In the genomic region with DNA sequence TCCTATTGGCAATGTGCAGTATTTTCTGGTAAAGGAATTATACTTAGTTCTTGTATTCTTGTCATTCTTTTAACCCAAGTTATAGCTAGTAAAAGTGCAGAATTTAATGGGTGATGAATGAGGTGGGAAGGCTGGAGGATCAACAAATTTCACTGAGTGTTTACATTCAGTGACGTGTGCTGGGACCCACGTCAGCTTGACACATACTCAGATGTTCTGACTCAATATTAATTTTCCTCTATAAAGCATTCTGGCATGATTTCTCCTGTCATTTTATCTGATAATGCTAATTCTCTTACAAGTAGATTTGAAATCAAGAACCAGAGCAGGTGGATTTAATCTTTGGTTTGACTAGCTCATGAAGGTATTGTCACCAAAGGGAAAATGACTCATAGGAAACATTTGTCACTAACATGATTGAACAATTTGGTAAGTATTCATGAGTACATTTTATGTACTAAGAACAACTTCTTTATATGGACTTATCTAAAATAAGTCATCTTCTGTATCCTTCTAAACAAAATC, we compare ENCODE assay signal across 21 cellular contexts.
"Had no signal": no experiment of that assay in that cellular context is flagged by ENCODE, and none has a peak within 500 bp of the region (broad histone marks: within the 10 kb centered on the region; RNA-seq: fewer than 3 reads in every experiment).

No MANE protein-coding gene starts in this region.

- H3K4me1 ChIP-seq: breast epithelium, Peyer's patch had no signal

- H3K4me3 ChIP-seq: breast epithelium, Peyer's patch had no signal

- H3K36me3 ChIP-seq: breast epithelium, Peyer's patch had no signal

- H3K9me3 ChIP-seq: breast epithelium, Peyer's patch had no signal

- H3K27me3 ChIP-seq: breast epithelium, Peyer's patch had no signal

- H3K27ac ChIP-seq: breast epithelium, Peyer's patch had no signal

- DNase-seq: activated CD4-positive, alpha-beta T cell treated with anti-CD3 and anti-CD28 coated beads, Interleukin-2, amount 10 ng/mL, durations not matched to agents 24 days and 14 days; activated CD4-positive, alpha-beta T cell treated with anti-CD3 and anti-CD28 coated beads, Interleukin-2, amount 50 U/mL, for 48 hours; activated CD4-positive, CD25-positive, alpha-beta regulatory T cell treated with anti-CD3 and anti-CD28 coated beads, Interleukin-2, amount 50 U/mL, for 72 hours; activated CD8-positive, alpha-beta memory T cell treated with anti-CD3 and anti-CD28 coated beads, Interleukin-2, amount 10 ng/mL, durations not matched to agents 7 days and 5 days; activated effector memory CD4-positive, alpha-beta T cell treated with Interleukin-2 at 50 U/mL for 16 hours; activated naive CD4-positive, alpha-beta T cell; activated T-cell treated with anti-CD3 and anti-CD28 coated beads, Interleukin-2, amount 50 U/mL, for 24 hours; aorta; central memory CD4-positive, alpha-beta T cell; NCI-H1048; NCI-H1930; NCI-H2171 treated with DMSO at 0.1 percent for 48 hours; NCI-H226; NCI-H526; NCI-H774; NK-92 treated with Interleukin-12 subunit alpha and Interleukin-12 subunit beta, amount 100 ng/mL, for 24 hours; OCI-M1; Peyer's patch; SHP77 treated with DMSO at 0.1 percent for 48 hours had no signal

- ATAC-seq: activated CD8-positive, alpha-beta memory T cell treated with anti-CD3 and anti-CD28 coated beads, Interleukin-2, amount 10 ng/mL, durations not matched to agents 7 days and 5 days; WTC11 had no signal
